Comparison of ENCODE assay signal across 8 cellular contexts in genomic region chr19:34985249-34986022, GRCh38. TPM values are rescaled to one million over a fixed set of nuclear protein-coding genes. Genes with fewer than 3 reads are reported as not detected.
A peak's percentile ranks its signal among the peaks of the same experiment; 100 is the strongest.
DNase-seq lines count a peak whose midpoint lies in the region; ATAC-seq and TF ChIP-seq lines count a peak whose summit lies in the region.
"Had no signal": no experiment of that assay in that cellular context is flagged by ENCODE, and none has a peak within 500 bp of the region (broad histone marks: within the 10 kb centered on the region; RNA-seq: fewer than 3 reads in every experiment).

No MANE protein-coding gene starts in this region.

- ATAC-seq in left ventricle myocardium superior (peak; percentile 98), HG03342 (IDR thresholded peaks at IDR 0.05; ENCODE audit: unreplicated experiment) (no peak)
- no peak for ATAC-seq in stimulated activated naive B cell treated with anti-CD40 and anti-IgM and Interleukin-4, amounts not matched to agents 10 μg/mL and 1 μg/mL and 100 μg/mL, for 72 hours (replicated peaks)

- no CpG with 5 or more reads among the region's 7 CpGs for WGBS in H9 (ENCODE audit: extremely low coverage, insufficient read length, low lambda C conversion rate)

- no peak overlapping the region for H2AK5ac ChIP-seq in H9 (ENCODE audit: insufficient read length, low read length)

- no peak overlapping the region for H3K56ac ChIP-seq in H9 (ENCODE audit: insufficient read length, low read depth, low read length)

- H3K18ac ChIP-seq in H9 (ENCODE audit: insufficient read length, low read depth, low read length): peak overlapping the region; percentile 23

- no peaks in the 10 kb centered on the region; the same call in 1 of the 2 replicates for H3K27me3 Mint-ChIP-seq in H9 (ENCODE audit: low read depth)
- no peaks in the 10 kb centered on the region for H3K27me3 Mint-ChIP-seq in activated T-cell treated with anti-CD3 and anti-CD28 coated beads, Interleukin-2, amount 50 U/mL, for 24 hours
- H3K27me3 Mint-ChIP-seq in stimulated activated naive B cell treated with anti-CD40 and anti-IgM and Interleukin-4, amounts not matched to agents 10 μg/mL and 1 μg/mL and 100 μg/mL, for 72 hours: no peaks in the 10 kb centered on the region

- no peak overlapping the region for H2BK5ac ChIP-seq in H9 (ENCODE audit: insufficient read length, low read length)

- H4K5ac ChIP-seq in H9 (ENCODE audit: insufficient read length, low read depth, low read length): no peak overlapping the region

- H3K9me3 Mint-ChIP-seq in H9: peaks cover 4 to 10% of the 10 kb centered on the region in 2 experiments; a peak in 4 of 5 replicates
- no peaks in the 10 kb centered on the region for H3K9me3 Mint-ChIP-seq in activated T-cell treated with anti-CD3 and anti-CD28 coated beads, Interleukin-2, amount 50 U/mL, for 24 hours
- H3K9me3 Mint-ChIP-seq in stimulated activated naive B cell treated with anti-CD40 and anti-IgM and Interleukin-4, amounts not matched to agents 10 μg/mL and 1 μg/mL and 100 μg/mL, for 72 hours: peaks cover 3 to 4% of the 10 kb centered on the region in 2 donors

- H2BK15ac ChIP-seq in H9 (ENCODE audit: low read depth, low read length): no peak overlapping the region

- no peaks in the 10 kb centered on the region for H3K79me2 ChIP-seq in H9 (ENCODE audit: insufficient read depth, low read length)

- peak overlapping the region; percentile 8 to 45 (median 11); a peak in 3 of 7 replicates for H3K27ac Mint-ChIP-seq in H9
- peak overlapping the region; percentile 81 for H3K27ac Mint-ChIP-seq in activated T-cell treated with anti-CD3 and anti-CD28 coated beads, Interleukin-2, amount 50 U/mL, for 24 hours
- peak overlapping the region; percentile 33 for H3K27ac Mint-ChIP-seq in stimulated activated naive B cell treated with anti-CD40 and anti-IgM and Interleukin-4, amounts not matched to agents 10 μg/mL and 1 μg/mL and 100 μg/mL, for 72 hours

- H3K4ac ChIP-seq in H9 (ENCODE audit: low read depth, low read length): no peak overlapping the region

- intact Hi-C loops in left ventricle myocardium superior (cut with micrococcal nuclease): no loop called here

- DNase-seq in H9 (peak; percentile 67), left ventricle myocardium superior (peak; percentile 73), NOMO-1 (lab: John Stamatoyannopoulos, UW; ENCODE audit: unreplicated experiment in 2 of 2) (no peak), RKO (ENCODE audit: low spot score) (no peak)
- DNase-seq in activated T-cell treated with anti-CD3 and anti-CD28 coated beads, Interleukin-2, amount 50 U/mL, for 24 hours: no peak
- DNase-seq in stimulated activated naive B cell treated with anti-CD40 and anti-IgM and Interleukin-4, amounts not matched to agents 10 μg/mL and 1 μg/mL and 100 μg/mL, for 72 hours: no peak

- H2AFZ ChIP-seq in H9 (ENCODE audit: low read length): no peak overlapping the region

- no peak overlapping the region for H2BK12ac ChIP-seq in H9 (ENCODE audit: insufficient read length, low read depth, low read length)

- no peak overlapping the region for H3K27ac ChIP-seq in H9 (ENCODE audit: insufficient read length, low read depth, low read length)

- no peaks in the 10 kb centered on the region for H3K27me3 ChIP-seq in H9 (ENCODE audit: insufficient read depth, low read length)

- H2BK20ac ChIP-seq in H9 (ENCODE audit: low read depth, low read length, poor library complexity, severe bottlenecking): no peak overlapping the region

- no peak overlapping the region for H3K23ac ChIP-seq in H9 (ENCODE audit: insufficient read length, low read depth, low read length)

- H3K4me2 ChIP-seq in H9 (ENCODE audit: insufficient read depth, insufficient read length, low read length): no peak overlapping the region

- peaks cover 5% of the 10 kb centered on the region; the same call in 1 of the 2 replicates for H3K4me1 ChIP-seq in H9 (ENCODE audit: insufficient read depth, low read length)

- no peaks in the 10 kb centered on the region for H4K20me1 ChIP-seq in H9 (ENCODE audit: control insufficient read depth, insufficient read depth, insufficient read length)

- TF ChIP-seq CTCF in H9 (conservative IDR thresholded peaks at IDR 0.05): no peak

- no peaks in the 10 kb centered on the region for H3K9me3 ChIP-seq in H9 (ENCODE audit: control insufficient read depth, low read depth, low read length)

- peak overlapping the region in 1 of 2 experiments; percentile 35; a peak in 2 of 5 replicates for H3K4me3 Mint-ChIP-seq in H9
- peak overlapping the region; percentile 74 for H3K4me3 Mint-ChIP-seq in activated T-cell treated with anti-CD3 and anti-CD28 coated beads, Interleukin-2, amount 50 U/mL, for 24 hours
- peak overlapping the region; percentile 14 to 68 for H3K4me3 Mint-ChIP-seq in stimulated activated naive B cell treated with anti-CD40 and anti-IgM and Interleukin-4, amounts not matched to agents 10 μg/mL and 1 μg/mL and 100 μg/mL, for 72 hours

- no peak overlapping the region for H3T11ph ChIP-seq in H9 (ENCODE audit: low read length)

- H3K9ac ChIP-seq in H9 (ENCODE audit: extremely low read depth, insufficient read length, low read length): no peak overlapping the region

- H3K23me2 ChIP-seq in H9 (ENCODE audit: insufficient read length, low read depth, low read length, poor library complexity, severe bottlenecking): no peaks in the 10 kb centered on the region

- no peak overlapping the region for H4K91ac ChIP-seq in H9 (ENCODE audit: insufficient read length, low read depth, low read length)

- H3K4me1 Mint-ChIP-seq in H9: peaks cover 9% of the 10 kb centered on the region in 2 experiments
- peaks cover 55% of the 10 kb centered on the region for H3K4me1 Mint-ChIP-seq in activated T-cell treated with anti-CD3 and anti-CD28 coated beads, Interleukin-2, amount 50 U/mL, for 24 hours (ENCODE audit: low read depth)
- peaks cover 31 to 39% of the 10 kb centered on the region in 2 donors for H3K4me1 Mint-ChIP-seq in stimulated activated naive B cell treated with anti-CD40 and anti-IgM and Interleukin-4, amounts not matched to agents 10 μg/mL and 1 μg/mL and 100 μg/mL, for 72 hours

- no peak overlapping the region for H3K14ac ChIP-seq in H9 (ENCODE audit: insufficient read depth, low read length)

- H3K36me3 Mint-ChIP-seq in H9 (ENCODE audit: insufficient read depth in 1 of 3, low read depth in 3 of 3): peaks cover 0 to 5% (median 0%) of the 10 kb centered on the region in 3 experiments; a peak in 3 of 7 replicates
- H3K36me3 Mint-ChIP-seq in activated T-cell treated with anti-CD3 and anti-CD28 coated beads, Interleukin-2, amount 50 U/mL, for 24 hours (ENCODE audit: low read depth): peaks cover 2% of the 10 kb centered on the region
- H3K36me3 Mint-ChIP-seq in stimulated activated naive B cell treated with anti-CD40 and anti-IgM and Interleukin-4, amounts not matched to agents 10 μg/mL and 1 μg/mL and 100 μg/mL, for 72 hours: peaks cover 4 to 5% of the 10 kb centered on the region in 2 donors

- no peak overlapping the region for H2BK120ac ChIP-seq in H9 (ENCODE audit: low read depth, low read length, poor library complexity, severe bottlenecking)

- H3K79me1 ChIP-seq in H9 (ENCODE audit: insufficient read depth, low read depth, low read length, poor library complexity, severe bottlenecking): no peaks in the 10 kb centered on the region

- H4K8ac ChIP-seq in H9 (replicated peaks; ENCODE audit: insufficient read length, low read depth, low read length): no peak overlapping the region

RNA-seq across cellular contexts. Expression of gene GRAMD1A, which starts 14.7 kb away (rescaled TPM):
- 125 and 126 TPM in 2 replicates for total RNA-seq in H9 (2021)
- total RNA-seq in left ventricle myocardium superior: 30.6 TPM

RNA-seq across cellular contexts. Expression of gene ZNF792, which starts 21.4 kb away (rescaled TPM):
- total RNA-seq in H9 (2021): 7.6 and 8.3 TPM in 2 replicates
- 3.4 TPM for total RNA-seq in left ventricle myocardium superior

RNA-seq across cellular contexts. Expression of gene SCN1B, which starts 44.8 kb away (rescaled TPM):
- total RNA-seq in H9 (2021): 3.8 TPM in 2 replicates
- total RNA-seq in left ventricle myocardium superior: 45.7 TPM

RNA-seq across cellular contexts. Expression of gene HPN, which starts 56.1 kb away (rescaled TPM):
- total RNA-seq in H9 (2021): 9.3 and 10.6 TPM in 2 replicates
- total RNA-seq in left ventricle myocardium superior: 9.8 TPM
- total RNA-seq: M059J had no signal

RNA-seq across cellular contexts. Expression of gene ZNF30, which starts 58.7 kb away (rescaled TPM):
- 6.5 and 8.3 TPM in 2 replicates for total RNA-seq in H9 (2021)
- total RNA-seq in left ventricle myocardium superior: 3.7 TPM

Comparison
In these comparisons a context has a peak if more than half of its experiments do, and no peak if none do; other contexts are left out.
1. DNase-seq: peak in H9 (single experiment) and left ventricle myocardium superior (single experiment); none in activated T-cell treated with anti-CD3 and anti-CD28 coated beads, Interleukin-2, amount 50 U/mL, for 24 hours (single experiment), stimulated activated naive B cell treated with anti-CD40 and anti-IgM and Interleukin-4, amounts not matched to agents 10 μg/mL and 1 μg/mL and 100 μg/mL, for 72 hours (single experiment), NOMO-1 (0 of 2) and RKO (single experiment).
2. H3K27ac Mint-ChIP-seq: peak in every context shown above with its lines; median percentile 81 in activated T-cell treated with anti-CD3 and anti-CD28 coated beads, Interleukin-2, amount 50 U/mL, for 24 hours; 33 in stimulated activated naive B cell treated with anti-CD40 and anti-IgM and Interleukin-4, amounts not matched to agents 10 μg/mL and 1 μg/mL and 100 μg/mL, for 72 hours; 11 in H9.